10 cellular contexts compared by ENCODE assay signal in the genomic region with DNA sequence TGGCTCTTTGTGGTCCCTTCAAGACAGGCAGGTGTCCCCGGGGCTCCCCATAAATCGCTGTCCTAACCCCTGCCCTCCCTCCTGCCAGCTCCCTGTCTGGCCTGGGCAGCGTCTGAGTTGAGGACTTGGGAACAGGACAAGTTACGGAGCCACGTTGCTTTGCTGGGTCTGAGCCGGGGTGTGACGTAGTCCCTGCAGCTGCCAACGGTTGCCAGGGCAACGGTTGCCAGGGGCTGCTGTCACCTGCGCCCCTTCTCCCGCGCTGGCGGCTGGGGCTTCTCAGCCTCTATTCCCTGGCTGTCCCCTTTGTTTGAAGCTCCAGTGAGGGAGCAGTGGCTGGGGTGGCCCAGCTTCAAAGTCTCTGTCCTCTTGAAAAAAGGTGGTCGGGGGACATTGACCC. TPM values are rescaled to one million over a fixed set of nuclear protein-coding genes. Genes with fewer than 3 reads are reported as not detected.
DNase-seq lines count a peak whose midpoint lies in the region; ATAC-seq and TF ChIP-seq lines count a peak whose summit lies in the region.
"Had no signal": no experiment of that assay in that cellular context is flagged by ENCODE, and none has a peak within 500 bp of the region (broad histone marks: within the 10 kb centered on the region; RNA-seq: fewer than 3 reads in every experiment).

No MANE protein-coding gene starts in this region.

- peak overlapping the region; percentile 19; the same call in 1 of the 2 replicates for H3K4me3 ChIP-seq in HUES48 (ENCODE audit: low read depth, low read length)
- H3K4me3 ChIP-seq in prostate gland = no peak overlapping the region
- H3K4me3 ChIP-seq: tibial artery had no signal

- H3K9me3 ChIP-seq in HUES48 (ENCODE audit: control insufficient read depth, insufficient read depth, low read length) (no peaks in the 10 kb centered on the region), prostate gland (no peaks in the 10 kb centered on the region)
- H3K9me3 ChIP-seq: tibial artery had no signal

- H3K4me1 ChIP-seq in HUES48 (ENCODE audit: control insufficient read depth, insufficient read depth, low read length) (peaks cover 3% of the 10 kb centered on the region), prostate gland (replicated peaks) (peaks cover 16% of the 10 kb centered on the region)

- intact Hi-C loops in Right ventricle myocardium superior (cut with DNase I) = no loop called here
- intact Hi-C loops in prostate gland (cut with DNase I) = no loop called here

- H3K36me3 ChIP-seq in HUES48 (ENCODE audit: control insufficient read depth, insufficient read depth, low read length) = no peaks in the 10 kb centered on the region
- no peaks in the 10 kb centered on the region for H3K36me3 ChIP-seq in prostate gland
- H3K36me3 ChIP-seq: tibial artery had no signal

- no peak overlapping the region for H3K9ac ChIP-seq in HUES48 (ENCODE audit: low read depth, low read length)

- DNase-seq in NCI-H526 (lab: John Stamatoyannopoulos, UW) (peak; percentile 26 to 75), Right ventricle myocardium superior (no peak), prostate gland (ENCODE audit: low spot score) (peak; percentile 54), SIG-M5 treated with dmso at 0.1 percent for 504 hours (lab: John Stamatoyannopoulos, UW; ENCODE audit: unreplicated experiment) (no peak), MV-4-11 (lab: John Stamatoyannopoulos, UW) (no peak), OCI-M2 (lab: John Stamatoyannopoulos, UW; ENCODE audit: unreplicated experiment) (no peak)
- DNase-seq: activated gamma-delta T cell treated with Interleukin-2 at 50 U/mL for 16 hours, tibial artery had no signal

- H3K27ac ChIP-seq in HUES48 (ENCODE audit: low read depth, low read length) = no peak overlapping the region
- H3K27ac ChIP-seq in prostate gland = peak overlapping the region; percentile 41 to 46
- H3K27ac ChIP-seq: tibial artery had no signal

- WGBS in prostate gland = 5% methylated on average over 14 of the region's 14 CpGs

- peak; percentile 18 for TF ChIP-seq POLR2A in prostate gland (IDR thresholded peaks at IDR 0.05)

- peak; percentile 50 for ATAC-seq in Right ventricle myocardium superior (ENCODE audit: poor library complexity)
- ATAC-seq in HG02852 (IDR thresholded peaks at IDR 0.05; ENCODE audit: unreplicated experiment) = no peak

- no peak for TF ChIP-seq CTCF in prostate gland (IDR thresholded peaks at IDR 0.05)

- H3K27me3 ChIP-seq in HUES48 (ENCODE audit: control insufficient read depth, insufficient read depth, low read length) (no peaks in the 10 kb centered on the region), prostate gland (replicated peaks; ENCODE audit: insufficient read depth) (no peaks in the 10 kb centered on the region)

RNA-seq across cellular contexts. Expression of gene ADGRG1, which starts 10.7 kb away (rescaled TPM):
- total RNA-seq in Right ventricle myocardium superior (23.0 TPM), prostate gland (100 to 1,000 TPM in 1 of 2 donors, 10 to 100 TPM in 1; 78.5 to 347 TPM)

RNA-seq across cellular contexts. Expression of gene ADGRG3, which starts 28.9 kb away (rescaled TPM):
- 0.48 TPM for total RNA-seq in Right ventricle myocardium superior
- total RNA-seq in prostate gland = not detected

RNA-seq across cellular contexts. Expression of gene DRC7, which starts 55.4 kb away (rescaled TPM):
- total RNA-seq in Right ventricle myocardium superior (not detected), prostate gland (1 to 10 TPM in 1 of 2 donors, not detected in 1; 5.5 TPM)

Comparison
In these comparisons a context has a peak if more than half of its experiments do, and no peak if none do; other contexts are left out.
1. DNase-seq: peak in NCI-H526 (2 of 2) and prostate gland (single experiment); none in Right ventricle myocardium superior (single experiment), SIG-M5 treated with dmso at 0.1 percent for 504 hours (single experiment), MV-4-11 (single experiment) and OCI-M2 (single experiment).